ENCODE assay signal across 19 cellular contexts in genomic region chr1:26986658-26987057, GRCh38. TPM values are rescaled to one million over a fixed set of nuclear protein-coding genes. Genes with fewer than 3 reads are reported as not detected.
"Had no signal": no experiment of that assay in that cellular context is flagged by ENCODE, and none has a peak within 500 bp of the region (broad histone marks: within the 10 kb centered on the region; RNA-seq: fewer than 3 reads in every experiment).

No MANE protein-coding gene starts in this region.

- H3K36me3 ChIP-seq: gastroesophageal sphincter, left ventricle myocardium inferior, right lobe of liver, upper lobe of right lung had no signal

- H3K4me3 ChIP-seq: dorsolateral prefrontal cortex, gastroesophageal sphincter, left ventricle myocardium inferior, psoas muscle, right lobe of liver, smooth muscle cell, testis, upper lobe of right lung had no signal

- H3K9me3 ChIP-seq: gastroesophageal sphincter, left ventricle myocardium inferior, psoas muscle, right lobe of liver, testis, upper lobe of right lung had no signal

- FAIRE-seq: astrocyte had no signal

- ATAC-seq: activated CD8-positive, alpha-beta memory T cell treated with anti-CD3 and anti-CD28 coated beads, Interleukin-2, amount 10 ng/mL, durations not matched to agents 7 days and 5 days; gastroesophageal sphincter; psoas muscle; right lobe of liver; stimulated activated naive CD8-positive, alpha-beta T cell treated with anti-CD3 and anti-CD28 coated beads, Interleukin-15, amount 100 ng/mL, for 72 hours; T-cell; upper lobe of right lung had no signal

- H3K4me1 ChIP-seq: gastroesophageal sphincter, left ventricle myocardium inferior, psoas muscle, testis had no signal

- DNase-seq: activated CD4-positive, alpha-beta memory T cell treated with anti-CD3 and anti-CD28 coated beads for 36 hours; activated CD8-positive, alpha-beta memory T cell treated with anti-CD3 and anti-CD28 coated beads, Interleukin-2, amount 10 ng/mL, durations not matched to agents 7 days and 5 days; activated naive CD4-positive, alpha-beta T cell treated with anti-CD3 and anti-CD28 coated beads, Interleukin-2, amount 10 ng/mL, durations not matched to agents 7 days and 5 days; activated T-cell treated with anti-CD3 and anti-CD28 coated beads, Interleukin-2, amount 50 U/mL, for 1 hour; dorsolateral prefrontal cortex; erythroblast; islet precursor cell; left ventricle myocardium inferior; psoas muscle; right lobe of liver; stimulated activated naive CD8-positive, alpha-beta T cell treated with anti-CD3 and anti-CD28 coated beads, Interleukin-15, amount 100 ng/mL, for 72 hours; T-cell; T-helper 9 cell; testis; upper lobe of right lung had no signal

- H3K27ac ChIP-seq: dorsolateral prefrontal cortex, gastroesophageal sphincter, left ventricle myocardium inferior, psoas muscle, right lobe of liver, testis, upper lobe of right lung had no signal

RNA-seq across cellular contexts. Expression of gene TENT5B, which starts 26.0 kb away (rescaled TPM):
- total RNA-seq: activated CD4-positive, alpha-beta memory T cell treated with anti-CD3 and anti-CD28 coated beads for 36 hours; activated CD8-positive, alpha-beta memory T cell treated with anti-CD3 and anti-CD28 coated beads, Interleukin-2, amount 10 ng/mL, durations not matched to agents 7 days and 5 days; natural killer cell treated with Interleukin-12 subunit alpha and Interleukin-12 subunit beta and Interleukin-15 and Interleukin-18, amount 100 ng/mL, for 72 hours had no signal

RNA-seq across cellular contexts. Expression of gene KDF1, which starts 26.4 kb away (rescaled TPM):
- total RNA-seq: activated CD4-positive, alpha-beta memory T cell treated with anti-CD3 and anti-CD28 coated beads for 36 hours; activated CD8-positive, alpha-beta memory T cell treated with anti-CD3 and anti-CD28 coated beads, Interleukin-2, amount 10 ng/mL, durations not matched to agents 7 days and 5 days; natural killer cell treated with Interleukin-12 subunit alpha and Interleukin-12 subunit beta and Interleukin-15 and Interleukin-18, amount 100 ng/mL, for 72 hours; psoas muscle had no signal
